8 cellular contexts compared by ENCODE assay signal in genomic region chr11:79439893-79440450, GRCh38. TPM values are rescaled to one million over a fixed set of nuclear protein-coding genes. Genes with fewer than 3 reads are reported as not detected.
DNase-seq lines count a peak whose midpoint lies in the region; ATAC-seq, FAIRE-seq and TF ChIP-seq lines count a peak whose summit lies in the region.

No MANE protein-coding gene starts in this region.

- H3K27ac Mint-ChIP-seq in astrocyte (ENCODE audit: unreplicated experiment): no peak overlapping the region
- peak overlapping the region; percentile 52 for H3K27ac Mint-ChIP-seq in stimulated activated memory B cell treated with anti-CD40 and anti-IgM and Interleukin-4, amounts not matched to agents 10 μg/mL and 1 μg/mL and 100 μg/mL, for 72 hours

- DNase-seq in NCI-H2029 treated with DMSO at 0.1 percent for 48 hours (lab: John Stamatoyannopoulos, UW) (peak; percentile 20), NCI-H2029 (lab: John Stamatoyannopoulos, UW) (no peak), astrocyte (ENCODE audit: low read depth) (peak; percentile 31), OCI-M1 (lab: John Stamatoyannopoulos, UW) (no peak), NCI-H2107 (lab: John Stamatoyannopoulos, UW) (no peak)

- peaks cover 50% of the 10 kb centered on the region for H3K27me3 Mint-ChIP-seq in astrocyte (ENCODE audit: low read depth, unreplicated experiment)
- H3K27me3 Mint-ChIP-seq in stimulated activated memory B cell treated with anti-CD40 and anti-IgM and Interleukin-4, amounts not matched to agents 10 μg/mL and 1 μg/mL and 100 μg/mL, for 72 hours: peaks cover 37% of the 10 kb centered on the region

- peak; percentile 5 for ATAC-seq in stimulated activated memory B cell treated with anti-CD40 and anti-IgM and Interleukin-4, amounts not matched to agents 10 μg/mL and 1 μg/mL and 100 μg/mL, for 72 hours
- no peak for ATAC-seq in HG03565 (IDR thresholded peaks at IDR 0.05; ENCODE audit: unreplicated experiment)

- peaks cover 43% of the 10 kb centered on the region for H3K79me2 ChIP-seq in astrocyte (ENCODE audit: insufficient read depth, low read length)

- H3K9me3 Mint-ChIP-seq in astrocyte (ENCODE audit: unreplicated experiment): peaks cover 1% of the 10 kb centered on the region
- H3K9me3 Mint-ChIP-seq in stimulated activated memory B cell treated with anti-CD40 and anti-IgM and Interleukin-4, amounts not matched to agents 10 μg/mL and 1 μg/mL and 100 μg/mL, for 72 hours: no peaks in the 10 kb centered on the region

- peaks cover 17% of the 10 kb centered on the region for H4K20me1 ChIP-seq in astrocyte (ENCODE audit: insufficient read depth, low read length)

- H3K4me2 ChIP-seq in astrocyte (ENCODE audit: low read length): peak overlapping the region; percentile 99

- no peak for TF ChIP-seq CTCF in astrocyte (IDR thresholded peaks at IDR 0.05; ENCODE audit: insufficient read depth, low read depth, low read length)

- peaks cover 8% of the 10 kb centered on the region for H3K4me1 Mint-ChIP-seq in astrocyte (ENCODE audit: low read depth, unreplicated experiment)
- H3K4me1 Mint-ChIP-seq in stimulated activated memory B cell treated with anti-CD40 and anti-IgM and Interleukin-4, amounts not matched to agents 10 μg/mL and 1 μg/mL and 100 μg/mL, for 72 hours: peaks cover 41% of the 10 kb centered on the region

- H3K27ac ChIP-seq in astrocyte (ENCODE audit: low read depth, low read length) (peak overlapping the region; percentile 87), iPS-18a (ENCODE audit: low read length) (no peak overlapping the region)

- H3K4me1 ChIP-seq in astrocyte (ENCODE audit: insufficient read depth, low read length) (peaks cover 29% of the 10 kb centered on the region), iPS-18a (ENCODE audit: control insufficient read depth, low read depth, low read length) (peaks cover 22% of the 10 kb centered on the region)

- H3K9me3 ChIP-seq in astrocyte (ENCODE audit: insufficient read depth, low read depth, low read length): no peaks in the 10 kb centered on the region
- no peaks in the 10 kb centered on the region for H3K9me3 ChIP-seq in iPS-18a (ENCODE audit: control insufficient read depth, low read depth, low read length)

- H3K27me3 ChIP-seq in astrocyte (ENCODE audit: insufficient read depth, low read length): peaks cover 3% of the 10 kb centered on the region
- H3K27me3 ChIP-seq in iPS-18a (ENCODE audit: control insufficient read depth, insufficient read depth, low read length): peaks cover 75% of the 10 kb centered on the region

- peak overlapping the region; percentile 90 for H2AFZ ChIP-seq in astrocyte (ENCODE audit: low read depth, low read length)

- H3K9ac ChIP-seq in astrocyte (ENCODE audit: low read length) (peak overlapping the region; percentile 86), iPS-18a (ENCODE audit: low read length) (peak overlapping the region; percentile 58)

- no peak for FAIRE-seq in astrocyte (lab: Jason Lieb, UNC)

- H3K4me3 ChIP-seq in astrocyte (ENCODE audit: insufficient read depth, low read depth, low read length) (peak overlapping the region; percentile 76), iPS-18a (ENCODE audit: low read length) (peak overlapping the region; percentile 71)

- no peaks in the 10 kb centered on the region for H3K36me3 Mint-ChIP-seq in astrocyte (ENCODE audit: low read depth, unreplicated experiment)
- H3K36me3 Mint-ChIP-seq in stimulated activated memory B cell treated with anti-CD40 and anti-IgM and Interleukin-4, amounts not matched to agents 10 μg/mL and 1 μg/mL and 100 μg/mL, for 72 hours: no peaks in the 10 kb centered on the region

- peak overlapping the region; percentile 90 for H3K4me3 Mint-ChIP-seq in astrocyte (ENCODE audit: unreplicated experiment)
- peak overlapping the region; percentile 77 for H3K4me3 Mint-ChIP-seq in stimulated activated memory B cell treated with anti-CD40 and anti-IgM and Interleukin-4, amounts not matched to agents 10 μg/mL and 1 μg/mL and 100 μg/mL, for 72 hours

- no peaks in the 10 kb centered on the region for H3K36me3 ChIP-seq in astrocyte (ENCODE audit: insufficient read depth, low read length)
- H3K36me3 ChIP-seq in iPS-18a (ENCODE audit: control insufficient read depth, low read depth, low read length): no peaks in the 10 kb centered on the region

RNA-seq across cellular contexts. Expression of gene TENM4, which starts 0.9 kb away (rescaled TPM):
- 7.5 and 13.3 TPM in 2 replicates for total RNA-seq in astrocyte

Comparison
In these comparisons a context has a peak if more than half of its experiments do, and no peak if none do; other contexts are left out.
1. DNase-seq: peak in NCI-H2029 treated with DMSO at 0.1 percent for 48 hours (single experiment) and astrocyte (single experiment); none in NCI-H2029 (single experiment), OCI-M1 (single experiment) and NCI-H2107 (single experiment).